In genomic region chr18:51400721-51401120, GRCh38 we compare ENCODE assay signal across 1 cellular context.
TF ChIP-seq lines count a peak whose summit lies in the region.

No MANE protein-coding gene starts in this region.

TF ChIP-seq in H1, 55 proteins besides CTCF, POLR2A, EP300 and RAD21 (continued from another document):
- TF ChIP-seq CHD7 (IDR thresholded peaks at IDR 0.05; ENCODE audit: insufficient replicate concordance, low read length), result no peak
TF ChIP-seq in H1: peak in this region for 0.
